In the genomic region with DNA sequence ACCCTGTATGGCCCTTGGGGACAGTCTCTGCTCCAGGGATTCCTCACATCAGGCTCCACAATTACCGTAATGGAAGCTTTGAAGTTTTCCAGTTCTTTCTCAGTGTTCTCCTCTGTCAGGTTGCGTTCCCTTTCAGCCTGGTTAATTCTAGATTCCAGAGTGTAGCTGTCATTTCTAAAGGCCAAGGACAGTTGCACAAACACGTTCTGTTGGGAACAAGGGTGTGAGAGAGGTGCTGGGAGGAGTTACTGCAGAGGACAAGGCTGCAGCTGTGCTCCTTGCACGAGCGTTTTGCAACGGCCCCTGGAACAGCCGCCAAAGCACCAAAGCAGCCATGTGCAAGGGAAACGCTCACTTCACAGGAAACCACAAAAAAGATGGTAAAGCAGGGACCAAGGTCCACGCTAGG, we compare ENCODE assay signal across 12 cellular contexts. TPM values are rescaled to one million over a fixed set of nuclear protein-coding genes. Genes with fewer than 3 reads are reported as not detected.
A peak's percentile ranks its signal among the peaks of the same experiment; 100 is the strongest.
DNase-seq lines count a peak whose midpoint lies in the region; ATAC-seq and TF ChIP-seq lines count a peak whose summit lies in the region.
"Had no signal": no experiment of that assay in that cellular context is flagged by ENCODE, and none has a peak within 500 bp of the region (broad histone marks: within the 10 kb centered on the region; RNA-seq: fewer than 3 reads in every experiment).

No MANE protein-coding gene starts in this region.

- no peaks in the 10 kb centered on the region for H3K9me3 ChIP-seq in psoas muscle

- peak overlapping the region; percentile 83 to 99 (median 94) for H3K27ac Mint-ChIP-seq in CD14-positive monocyte
- H3K27ac Mint-ChIP-seq: endodermal cell had no signal

- peaks cover 45% of the 10 kb centered on the region for H3K4me1 ChIP-seq in psoas muscle

- no peaks in the 10 kb centered on the region for H3K27me3 ChIP-seq in psoas muscle (ENCODE audit: insufficient read depth in 3 of 3, low read length in 2 of 3)
- H3K27me3 ChIP-seq in H7 (ENCODE audit: control insufficient read depth, insufficient read depth, low read length), result no peaks in the 10 kb centered on the region

- H3K4me3 ChIP-seq in psoas muscle (no peak overlapping the region), H7 (ENCODE audit: insufficient read depth, low read depth, low read length) (no peak overlapping the region)

- DNase-seq in CD14-positive monocyte (ENCODE audit: low spot score) (no peak), UCSD-AML1 (lab: John Stamatoyannopoulos, UW; ENCODE audit: unreplicated experiment) (peak; percentile 52), Right ventricle myocardium superior (peak; percentile 82), psoas muscle (peak; percentile 63 to 83), H7 (no peak), GM19240 (ENCODE audit: insufficient read length, low spot score) (no peak), NCI-H2227 (lab: John Stamatoyannopoulos, UW; ENCODE audit: unreplicated experiment) (no peak)
- no peak for DNase-seq in stimulated activated CD4-positive, alpha-beta T cell treated with anti-CD3 and anti-CD28 coated beads, Interleukin-2, amount 100 ng/mL, for 48 hours
- DNase-seq: activated T-cell treated with anti-CD3 and anti-CD28 coated beads, Interleukin-2, amount 50 U/mL, for 4 hours; CD4-positive, alpha-beta memory T cell; endodermal cell had no signal

- peak overlapping the region in 1 of 2 donors; percentile 88 for H3K4me3 Mint-ChIP-seq in CD14-positive monocyte
- H3K4me3 Mint-ChIP-seq: activated T-cell treated with anti-CD3 and anti-CD28 coated beads, Interleukin-2, amount 50 U/mL, for 4 hours; CD4-positive, alpha-beta memory T cell; endodermal cell had no signal

- peaks cover 0 to 2% (median 0%) of the 10 kb centered on the region in 7 donors for H3K9me3 Mint-ChIP-seq in CD14-positive monocyte
- H3K9me3 Mint-ChIP-seq: activated T-cell treated with anti-CD3 and anti-CD28 coated beads, Interleukin-2, amount 50 U/mL, for 4 hours; endodermal cell had no signal

- no peak for TF ChIP-seq CTCF in CD14-positive monocyte (IDR thresholded peaks at IDR 0.05)
- no peak for TF ChIP-seq CTCF in psoas muscle (IDR thresholded peaks at IDR 0.05)

- peaks cover 99% of the 10 kb centered on the region for H3K4me1 Mint-ChIP-seq in CD14-positive monocyte
- H3K4me1 Mint-ChIP-seq: CD4-positive, alpha-beta memory T cell had no signal

- peak overlapping the region; percentile 81 for H3K27ac ChIP-seq in psoas muscle

- ATAC-seq in Right ventricle myocardium superior (ENCODE audit: poor library complexity) (peak; percentile 70), psoas muscle (peak; percentile 44 to 79 (median 74))
- ATAC-seq: activated T-cell treated with anti-CD3 and anti-CD28 coated beads, Interleukin-2, amount 50 U/mL, for 4 hours had no signal

- H3K36me3 Mint-ChIP-seq in CD14-positive monocyte, result peaks cover 18 to 23% of the 10 kb centered on the region in 2 donors
- H3K36me3 Mint-ChIP-seq: CD4-positive, alpha-beta memory T cell had no signal

- H3K36me3 ChIP-seq in psoas muscle (ENCODE audit: insufficient read depth in 1 of 2, low read depth in 1 of 2) (no peaks in the 10 kb centered on the region), H7 (replicated peaks; ENCODE audit: control insufficient read depth, insufficient read depth, low read length) (no peaks in the 10 kb centered on the region)

- intact Hi-C loops in CD14-positive monocyte (cut with micrococcal nuclease), result no loop called here
- intact Hi-C loops in Right ventricle myocardium superior (cut with DNase I), result no loop called here
- intact Hi-C loops in psoas muscle (cut with DNase I), result loop anchor here (2.0 to 5.0 kb wide), 2 partner anchors 36 to 43 kb away; a partner anchor contains a TSS

- WGBS in psoas muscle, 3 donors, result 22 to 28% (median 28%) methylated on average over 9 of the region's 9 CpGs

- H3K27me3 Mint-ChIP-seq in CD14-positive monocyte (ENCODE audit: low read depth in 3 of 3), result peaks cover 0 to 2% (median 1%) of the 10 kb centered on the region in 3 donors

RNA-seq across cellular contexts. Expression of a gene that starts 35.9 kb away (rescaled TPM):
- polyA plus RNA-seq in CD14-positive monocyte, result under 1 TPM in 1 of 2 donors, not detected in 1; 0.31 TPM
- 77.2 TPM for total RNA-seq in Right ventricle myocardium superior
- 10 to 100 TPM; 17.4 to 37.0 (median 32.8) TPM for total RNA-seq in psoas muscle
- polyA plus RNA-seq in psoas muscle, result 10 to 100 TPM in 1 of 3 donors, 1 to 10 TPM in 2; 5.2 to 12.9 (median 5.7) TPM
- total RNA-seq in H7 (2014; rRNA removed; shearing (Covaris generic)), result 0.11 and 0.55 TPM in 2 replicates
- total RNA-seq: CD4-positive, alpha-beta memory T cell; endodermal cell; T-helper 1 cell treated with Interleukin-12 subunit alpha and Interleukin-12 subunit beta and Interleukin-4 antibody, amounts not matched to agents 30 ng/mL and 1 ng/mL, for 36 hours had no signal
- polyA plus RNA-seq: CD4-positive, alpha-beta memory T cell had no signal

Comparison
In these comparisons a context has a peak if more than half of its experiments do, and no peak if none do; other contexts are left out.
1. DNase-seq: peak in UCSD-AML1 (single experiment), Right ventricle myocardium superior (single experiment) and psoas muscle (2 of 2); none in CD14-positive monocyte (single experiment), H7 (single experiment), stimulated activated CD4-positive, alpha-beta T cell treated with anti-CD3 and anti-CD28 coated beads, Interleukin-2, amount 100 ng/mL, for 48 hours (0 of 2), GM19240 (single experiment) and NCI-H2227 (single experiment).
2. RNA of a gene that starts 35.9 kb away (total RNA-seq): 77.2 TPM in Right ventricle myocardium superior (single experiment) and 17.4 to 37.0 TPM in psoas muscle; 0.11 to 0.55 TPM in H7; every median in the first group is over 10 times any median in the second.
3. intact Hi-C loops: an anchor here in psoas muscle (2.0 to 5.0 kb wide); none called in CD14-positive monocyte and Right ventricle myocardium superior.